28 cellular contexts compared by ENCODE assay signal in genomic region chr4:76036855-76037254, GRCh38. TPM values are rescaled to one million over a fixed set of nuclear protein-coding genes. Genes with fewer than 3 reads are reported as not detected.
"Had no signal": no experiment of that assay in that cellular context is flagged by ENCODE, and none has a peak within 500 bp of the region (broad histone marks: within the 10 kb centered on the region; RNA-seq: fewer than 3 reads in every experiment).

No MANE protein-coding gene starts in this region.

- H3K36me3 Mint-ChIP-seq: activated naive CD4-positive, alpha-beta T cell treated with anti-CD3 and anti-CD28 coated beads, Interleukin-2, amount 50 U/mL, for 24 hours had no signal

- H3K27me3 ChIP-seq: ascending aorta, esophagus squamous epithelium, heart left ventricle, pancreas had no signal

- H3K4me3 ChIP-seq: ascending aorta, esophagus squamous epithelium, heart left ventricle, mucosa of descending colon, pancreas had no signal

- H3K4me1 ChIP-seq: ascending aorta, esophagus squamous epithelium had no signal

- H3K4me3 Mint-ChIP-seq: activated B cell treated with CpG ODN at 0.5 μM for 24 hours; activated CD4-positive, alpha-beta T cell treated with anti-CD3 and anti-CD28 coated beads for 36 hours; activated naive CD4-positive, alpha-beta T cell treated with anti-CD3 and anti-CD28 coated beads, Interleukin-2, amount 50 U/mL, for 24 hours; activated T-cell treated with anti-CD3 and anti-CD28 coated beads, Interleukin-2, amount 50 U/mL, for 72 hours; central memory CD8-positive, alpha-beta T cell; nephron progenitor cell had no signal

- H3K27ac Mint-ChIP-seq: activated B cell treated with CpG ODN at 0.5 μM for 24 hours; activated CD4-positive, alpha-beta T cell treated with anti-CD3 and anti-CD28 coated beads for 36 hours; activated T-cell treated with anti-CD3 and anti-CD28 coated beads, Interleukin-2, amount 50 U/mL, for 72 hours; nephron progenitor cell had no signal

- H3K27ac ChIP-seq: ascending aorta, esophagus squamous epithelium, heart left ventricle had no signal

- H3K4me1 Mint-ChIP-seq: activated B cell treated with CpG ODN at 0.5 μM for 24 hours; central memory CD8-positive, alpha-beta T cell; nephron progenitor cell had no signal

- DNase-seq: activated B cell treated with CpG ODN at 0.5 μM for 24 hours; activated CD4-positive, alpha-beta T cell treated with anti-CD3 and anti-CD28 coated beads for 36 hours; activated CD4-positive, alpha-beta T cell treated with anti-CD3 and anti-CD28 coated beads, Interleukin-2, amount 50 U/mL, for 4 hours; activated effector memory CD4-positive, alpha-beta T cell treated with Interleukin-2 at 50 U/mL for 16 hours; activated T-cell treated with anti-CD3 and anti-CD28 coated beads, Interleukin-2, amount 50 U/mL, for 72 hours; effector memory CD4-positive, alpha-beta T cell; esophagus squamous epithelium; heart left ventricle; islet precursor cell; left colon; mesenchymal stem cell; mucosa of descending colon; nephron progenitor cell; pancreas; right cardiac atrium; stimulated activated CD4-positive, alpha-beta T cell treated with anti-CD3 and anti-CD28 coated beads, Interleukin-12 subunit alpha, Interleukin-12 subunit beta, amount 100 ng/mL, for 4 hours; stimulated activated CD4-positive, alpha-beta T cell treated with anti-CD3 and anti-CD28 coated beads, Interleukin-4, amount 100 ng/mL, for 4 hours; stimulated activated naive CD8-positive, alpha-beta T cell treated with anti-CD3 and anti-CD28 coated beads, Interleukin-15, Interleukin-2, amounts not matched to agents 100 U/mL and 50 U/mL, for 24 hours; T-helper 9 cell had no signal

- H3K9me3 Mint-ChIP-seq: activated B cell treated with CpG ODN at 0.5 μM for 24 hours; activated naive CD4-positive, alpha-beta T cell treated with anti-CD3 and anti-CD28 coated beads, Interleukin-2, amount 50 U/mL, for 24 hours; activated T-cell treated with anti-CD3 and anti-CD28 coated beads, Interleukin-2, amount 50 U/mL, for 72 hours; central memory CD8-positive, alpha-beta T cell; nephron progenitor cell had no signal

- ATAC-seq: activated CD4-positive, alpha-beta T cell treated with anti-CD3 and anti-CD28 coated beads for 36 hours; activated T-cell treated with anti-CD3 and anti-CD28 coated beads, Interleukin-2, amount 50 U/mL, for 72 hours; heart left ventricle; left colon; mucosa of descending colon; right cardiac atrium; stimulated activated naive CD8-positive, alpha-beta T cell treated with anti-CD3 and anti-CD28 coated beads, Interleukin-15, Interleukin-2, amounts not matched to agents 100 U/mL and 50 U/mL, for 24 hours had no signal

- FAIRE-seq: pancreas had no signal

- H3K27me3 Mint-ChIP-seq: activated B cell treated with CpG ODN at 0.5 μM for 24 hours; activated naive CD4-positive, alpha-beta T cell treated with anti-CD3 and anti-CD28 coated beads, Interleukin-2, amount 50 U/mL, for 24 hours; central memory CD8-positive, alpha-beta T cell had no signal

- H3K36me3 ChIP-seq: ascending aorta, esophagus squamous epithelium, heart left ventricle, pancreas had no signal

- H3K9me3 ChIP-seq: ascending aorta, esophagus squamous epithelium, heart left ventricle, mucosa of descending colon, pancreas had no signal

RNA-seq across cellular contexts. Expression of gene CXCL11, which starts 1.0 kb away (rescaled TPM):
- total RNA-seq: activated B cell treated with CpG ODN at 0.5 μM for 24 hours, ascending aorta, lower leg skin had no signal

RNA-seq across cellular contexts. Expression of gene CXCL10, which starts 13.6 kb away (rescaled TPM):
- total RNA-seq: activated B cell treated with CpG ODN at 0.5 μM for 24 hours, ascending aorta had no signal

RNA-seq across cellular contexts. Expression of gene CXCL9, which starts 29.5 kb away (rescaled TPM):
- total RNA-seq: activated B cell treated with CpG ODN at 0.5 μM for 24 hours, dermis microvascular lymphatic vessel endothelial cell, pulmonary artery endothelial cell had no signal

RNA-seq across cellular contexts. Expression of gene ART3, which starts 37.7 kb away (rescaled TPM):
- total RNA-seq: activated B cell treated with CpG ODN at 0.5 μM for 24 hours; activated CD4-positive, alpha-beta T cell treated with anti-CD3 and anti-CD28 coated beads for 36 hours; activated CD8-positive, alpha-beta memory T cell treated with anti-CD3 and anti-CD28 coated beads for 36 hours; activated T-cell treated with anti-CD3 and anti-CD28 coated beads, Interleukin-2, amount 50 U/mL, for 72 hours; ascending aorta; dermis microvascular lymphatic vessel endothelial cell; pulmonary artery endothelial cell; subcutaneous adipose tissue; T-helper 1 cell treated with Interleukin-12 subunit alpha and Interleukin-12 subunit beta and Interleukin-4 antibody, amounts not matched to agents 30 ng/mL and 1 ng/mL, for 36 hours had no signal
